Comparison of ENCODE assay signal across 1 cellular context in genomic region chr11:14664926-14665325, GRCh38. TPM values are rescaled to one million over a fixed set of nuclear protein-coding genes. Genes with fewer than 3 reads are reported as not detected.
"Had no signal": no experiment of that assay in that cellular context is flagged by ENCODE, and none has a peak within 500 bp of the region (broad histone marks: within the 10 kb centered on the region; RNA-seq: fewer than 3 reads in every experiment).

No MANE protein-coding gene starts in this region.

RNA-seq across cellular contexts. Expression of gene PDE3B, which starts 21.3 kb away (rescaled TPM):
- total RNA-seq: HT1080 had no signal
